ENCODE assay signal across 9 cellular contexts in genomic region chr1:24186031-24186710, GRCh38. TPM values are rescaled to one million over a fixed set of nuclear protein-coding genes. Genes with fewer than 3 reads are reported as not detected.
DNase-seq lines count a peak whose midpoint lies in the region; ATAC-seq and TF ChIP-seq lines count a peak whose summit lies in the region.
"Had no signal": no experiment of that assay in that cellular context is flagged by ENCODE, and none has a peak within 500 bp of the region (broad histone marks: within the 10 kb centered on the region; RNA-seq: fewer than 3 reads in every experiment).

No MANE protein-coding gene starts in this region.

- no peaks in the 10 kb centered on the region for H3K36me3 ChIP-seq in Peyer's patch
- H3K36me3 ChIP-seq in ovary: no peaks in the 10 kb centered on the region

- ATAC-seq in GM19324 (IDR thresholded peaks at IDR 0.05; ENCODE audit: low FRiP score, unreplicated experiment) (no peak), GM18505 (IDR thresholded peaks at IDR 0.05; ENCODE audit: unreplicated experiment) (no peak)

- H3K27me3 ChIP-seq in Peyer's patch (no peaks in the 10 kb centered on the region), ovary (no peaks in the 10 kb centered on the region)

- no peaks in the 10 kb centered on the region for H3K9me3 ChIP-seq in Peyer's patch
- H3K9me3 ChIP-seq in ovary: no peaks in the 10 kb centered on the region

- TF ChIP-seq POLR2A in Peyer's patch (IDR thresholded peaks at IDR 0.05) (no peak), ovary (IDR thresholded peaks at IDR 0.05) (no peak), GM18505 (IDR thresholded peaks at IDR 0.05; ENCODE audit: borderline replicate concordance, extremely low read depth, insufficient read depth, insufficient read length) (no peak)

- DNase-seq in Peyer's patch (peak in 1 of 3 donors; percentile 45), epithelial cell of prostate (ENCODE audit: low read depth, low spot score) (no peak), ovary (no peak), NK-92 (lab: John Stamatoyannopoulos, UW; ENCODE audit: unreplicated experiment) (no peak), NCI-H524 treated with DMSO at 0.1 percent for 48 hours (lab: John Stamatoyannopoulos, UW) (no peak)
- DNase-seq: activated CD4-positive, alpha-beta T cell treated with anti-CD3 and anti-CD28 coated beads, Interleukin-2, amount 50 U/mL, for 48 hours had no signal

- no peak for TF ChIP-seq EP300 in ovary (IDR thresholded peaks at IDR 0.05)

- H3K4me3 ChIP-seq in GM08714 (ENCODE audit: low read length) (peak overlapping the region; percentile 76), Peyer's patch (peak overlapping the region; percentile 52 to 71 (median 60)), ovary (peak overlapping the region; percentile 39)

- no peak for TF ChIP-seq CTCF in Peyer's patch (IDR thresholded peaks at IDR 0.05)
- TF ChIP-seq CTCF in ovary (IDR thresholded peaks at IDR 0.05): no peak

- intact Hi-C loops in ovary (cut with DNase I): no loop called here

- peak overlapping the region; percentile 69 to 90 (median 81) for H3K27ac ChIP-seq in Peyer's patch
- peak overlapping the region; percentile 51 for H3K27ac ChIP-seq in epithelial cell of prostate
- peak overlapping the region in 1 of 2 donors; percentile 24 for H3K27ac ChIP-seq in ovary

- WGBS in ovary, 3 donors: 78 to 86% (median 83%) methylated on average over 13 of the region's 13 CpGs

- H3K4me1 ChIP-seq in Peyer's patch (peaks cover 0 to 18% (median 9%) of the 10 kb centered on the region in 4 donors), ovary (ENCODE audit: insufficient read depth) (no peaks in the 10 kb centered on the region)

RNA-seq across cellular contexts. Expression of gene IFNLR1, which starts 0.9 kb away (rescaled TPM):
- total RNA-seq in Peyer's patch (10 to 100 TPM in 3 of 4 donors, 1 to 10 TPM in 1; 9.1 to 38.2 (median 36.1) TPM), ovary (1 to 10 TPM; 1.1 to 2.8 (median 2.0) TPM)
- polyA plus RNA-seq in ovary: under 1 TPM; 0.40 to 0.42 TPM

RNA-seq across cellular contexts. Expression of gene IL22RA1, which starts 43.2 kb away (rescaled TPM):
- 10 to 100 TPM in 3 of 4 donors, 1 to 10 TPM in 1; 9.9 to 87.9 (median 74.5) TPM for total RNA-seq in Peyer's patch
- under 1 TPM in 6 of 7 donors, not detected in 1; 0.07 to 0.74 (median 0.38) TPM for total RNA-seq in ovary
- polyA plus RNA-seq in ovary: 1 to 10 TPM in 1 of 2 donors, under 1 TPM in 1; 0.16 to 1.5 TPM

Comparison
In these comparisons a context has a peak if more than half of its experiments do, and no peak if none do; other contexts are left out.
1. RNA of gene IL22RA1, which starts 43.2 kb away (total RNA-seq): 9.9 to 87.9 TPM in Peyer's patch; 0.07 to 0.74 TPM in ovary; every median in the first group is over 4 times any median in the second.
2. Peak in every context shown above with its lines, with median percentiles within 50 percentile points of each other: H3K4me3 ChIP-seq.